Comparison of ENCODE assay signal across 19 cellular contexts in the genomic region with DNA sequence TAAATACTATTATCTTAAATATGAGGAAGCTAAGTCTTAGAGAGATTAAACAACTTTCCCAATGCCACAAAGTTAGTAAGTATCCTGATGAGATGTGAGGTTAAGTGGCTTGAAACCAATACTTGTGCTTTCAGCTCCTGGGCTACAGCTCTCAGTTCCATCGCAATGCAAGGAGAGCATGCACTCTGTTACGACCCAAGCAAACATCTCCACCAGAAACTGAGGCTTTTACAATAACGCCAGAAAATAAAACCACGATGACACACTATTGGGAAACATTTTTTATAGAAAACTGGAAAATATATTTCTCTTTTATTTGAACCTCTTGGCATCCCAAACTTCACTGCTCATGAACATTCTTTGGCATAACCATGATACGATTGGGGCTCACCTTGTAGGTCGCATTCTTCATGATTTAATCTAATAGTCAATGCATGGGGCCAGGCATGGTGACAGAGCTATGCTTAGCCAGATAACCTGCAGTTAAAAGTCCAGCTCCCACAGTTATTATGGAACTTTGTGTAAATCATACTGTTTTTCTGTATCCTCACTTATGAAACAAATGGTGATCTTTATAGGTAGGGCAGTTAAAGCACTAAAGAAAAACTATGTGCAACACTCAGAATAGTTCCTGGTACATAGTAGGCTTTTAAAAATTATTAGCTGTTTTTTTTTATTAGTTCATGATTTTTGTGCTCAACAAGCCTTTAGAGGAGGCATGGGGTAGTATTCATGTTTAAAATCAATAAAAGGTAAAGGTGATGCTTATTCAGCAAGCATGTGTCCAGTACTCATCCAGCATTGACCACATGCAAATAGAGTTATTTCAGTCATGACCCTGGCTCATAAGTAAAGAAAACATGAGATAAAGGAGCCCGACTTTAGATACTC.
"Had no signal": no experiment of that assay in that cellular context is flagged by ENCODE, and none has a peak within 500 bp of the region (broad histone marks: within the 10 kb centered on the region; RNA-seq: fewer than 3 reads in every experiment).

No MANE protein-coding gene starts in this region.

- H3K36me3 Mint-ChIP-seq: activated CD8-positive, alpha-beta memory T cell treated with anti-CD3 and anti-CD28 coated beads, Interleukin-2, amount 10 ng/mL, durations not matched to agents 7 days and 5 days had no signal

- H3K36me3 ChIP-seq: lower lobe of right lung had no signal

- H3K27me3 Mint-ChIP-seq: activated B cell treated with CpG ODN at 0.5 μM for 24 hours; activated CD8-positive, alpha-beta memory T cell treated with anti-CD3 and anti-CD28 coated beads, Interleukin-2, amount 10 ng/mL, durations not matched to agents 7 days and 5 days; activated naive CD8-positive, alpha-beta T cell treated with anti-CD3 and anti-CD28 coated beads, Interleukin-2, amount 10 ng/mL, durations not matched to agents 7 days and 5 days had no signal

- H3K4me1 Mint-ChIP-seq: activated B cell treated with CpG ODN at 0.5 μM for 24 hours; activated CD8-positive, alpha-beta memory T cell treated with anti-CD3 and anti-CD28 coated beads, Interleukin-2, amount 10 ng/mL, durations not matched to agents 7 days and 5 days; activated naive CD8-positive, alpha-beta T cell treated with anti-CD3 and anti-CD28 coated beads, Interleukin-2, amount 10 ng/mL, durations not matched to agents 7 days and 5 days; naive B cell had no signal

- DNase-seq: activated B cell treated with CpG ODN at 0.5 μM for 24 hours; activated CD4-positive, alpha-beta T cell treated with anti-CD3 and anti-CD28 coated beads, Interleukin-2, amount 50 U/mL, for 4 hours; activated CD8-positive, alpha-beta memory T cell treated with anti-CD3 and anti-CD28 coated beads, Interleukin-2, amount 10 ng/mL, durations not matched to agents 7 days and 5 days; activated effector memory CD4-positive, alpha-beta T cell treated with anti-CD3 and anti-CD28 coated beads, Interleukin-2, amount 50 U/mL, for 16 hours; activated naive CD8-positive, alpha-beta T cell treated with anti-CD3 and anti-CD28 coated beads, Interleukin-2, amount 10 ng/mL, durations not matched to agents 7 days and 5 days; activated T-cell treated with anti-CD3 and anti-CD28 coated beads, Interleukin-2, amount 50 U/mL, for 4 hours; caudate nucleus; cortex of kidney; effector CD8-positive, alpha-beta T cell; hippocampal formation; lower lobe of right lung; midbrain; naive B cell; right cardiac atrium; stimulated activated CD4-positive, alpha-beta T cell treated with anti-CD3 and anti-CD28 coated beads, Interleukin-2, amount 100 ng/mL, for 24 hours; stimulated activated naive CD4-positive, alpha-beta T cell; substantia nigra; T-helper 2 cell; trophoblast cell had no signal

- H3K9me3 Mint-ChIP-seq: activated T-cell treated with anti-CD3 and anti-CD28 coated beads, Interleukin-2, amount 50 U/mL, for 4 hours had no signal

- H3K9me3 ChIP-seq: lower lobe of right lung had no signal

- H3K4me3 ChIP-seq: lower lobe of right lung had no signal

- H3K4me3 Mint-ChIP-seq: activated B cell treated with CpG ODN at 0.5 μM for 24 hours; activated CD8-positive, alpha-beta memory T cell treated with anti-CD3 and anti-CD28 coated beads, Interleukin-2, amount 10 ng/mL, durations not matched to agents 7 days and 5 days; activated naive CD8-positive, alpha-beta T cell treated with anti-CD3 and anti-CD28 coated beads, Interleukin-2, amount 10 ng/mL, durations not matched to agents 7 days and 5 days; activated T-cell treated with anti-CD3 and anti-CD28 coated beads, Interleukin-2, amount 50 U/mL, for 4 hours; naive B cell had no signal

- H3K27ac Mint-ChIP-seq: activated B cell treated with CpG ODN at 0.5 μM for 24 hours; activated CD8-positive, alpha-beta memory T cell treated with anti-CD3 and anti-CD28 coated beads, Interleukin-2, amount 10 ng/mL, durations not matched to agents 7 days and 5 days; activated naive CD8-positive, alpha-beta T cell treated with anti-CD3 and anti-CD28 coated beads, Interleukin-2, amount 10 ng/mL, durations not matched to agents 7 days and 5 days had no signal

- H3K27ac ChIP-seq: lower lobe of right lung had no signal

- ATAC-seq: activated CD8-positive, alpha-beta memory T cell treated with anti-CD3 and anti-CD28 coated beads, Interleukin-2, amount 10 ng/mL, durations not matched to agents 7 days and 5 days; activated T-cell treated with anti-CD3 and anti-CD28 coated beads, Interleukin-2, amount 50 U/mL, for 4 hours; lower lobe of right lung; right cardiac atrium had no signal
